In genomic region chr10:95517536-95518454, GRCh38 we compare ENCODE assay signal across 11 cellular contexts. TPM values are rescaled to one million over a fixed set of nuclear protein-coding genes. Genes with fewer than 3 reads are reported as not detected.
DNase-seq lines count a peak whose midpoint lies in the region; ATAC-seq and TF ChIP-seq lines count a peak whose summit lies in the region.
"Had no signal": no experiment of that assay in that cellular context is flagged by ENCODE, and none has a peak within 500 bp of the region (broad histone marks: within the 10 kb centered on the region; RNA-seq: fewer than 3 reads in every experiment).

No MANE protein-coding gene starts in this region.

- H3K27me3 ChIP-seq in right lobe of liver (no peaks in the 10 kb centered on the region), endodermal cell (ENCODE audit: control insufficient read depth, insufficient read depth, low read length, poor library complexity, severe bottlenecking) (peaks cover 69% of the 10 kb centered on the region)
- H3K27me3 ChIP-seq in naive thymus-derived CD4-positive, alpha-beta T cell (ENCODE audit: control insufficient read depth in 2 of 2, insufficient read depth in 2 of 2, low read length in 2 of 2), result no peaks in the 10 kb centered on the region

- H3K9me3 Mint-ChIP-seq in endodermal cell, result no peaks in the 10 kb centered on the region
- no peaks in the 10 kb centered on the region for H3K9me3 Mint-ChIP-seq in naive thymus-derived CD4-positive, alpha-beta T cell
- H3K9me3 Mint-ChIP-seq: activated naive CD4-positive, alpha-beta T cell treated with anti-CD3 and anti-CD28 coated beads for 36 hours; T-helper 1 cell treated with Interleukin-12 subunit alpha and Interleukin-12 subunit beta and Interleukin-4 antibody, amounts not matched to agents 30 μg/mL and 1 μg/mL, for 36 hours had no signal

- 37% methylated on average over 5 of the region's 5 CpGs for WGBS in right lobe of liver (ENCODE audit: insufficient coverage, low coverage, low lambda C conversion rate, missing lambda C conversion rate)
- WGBS in endodermal cell (ENCODE audit: insufficient coverage in 1 of 2, insufficient read length in 1 of 2), 2 experiments, result 84 to 92% methylated on average over 4 to 5 of the region's 5 CpGs

- H3K4me3 ChIP-seq in right lobe of liver, result no peak overlapping the region
- no peak overlapping the region for H3K4me3 ChIP-seq in endodermal cell (ENCODE audit: low read length)
- no peak overlapping the region for H3K4me3 ChIP-seq in naive thymus-derived CD4-positive, alpha-beta T cell (ENCODE audit: low read length)

- H3K9me3 ChIP-seq in right lobe of liver (no peaks in the 10 kb centered on the region), endodermal cell (ENCODE audit: control insufficient read depth, low read length) (no peaks in the 10 kb centered on the region)
- no peaks in the 10 kb centered on the region for H3K9me3 ChIP-seq in naive thymus-derived CD4-positive, alpha-beta T cell (ENCODE audit: control insufficient read depth in 2 of 3, low read length in 3 of 3)

- no peaks in the 10 kb centered on the region for H3K36me3 Mint-ChIP-seq in endodermal cell (ENCODE audit: low read depth)
- H3K36me3 Mint-ChIP-seq in naive thymus-derived CD4-positive, alpha-beta T cell, result no peaks in the 10 kb centered on the region

- CTCF ChIA-PET in naive thymus-derived CD4-positive, alpha-beta T cell (lab: Charles Lee), result interaction anchor here (0.6 kb wide), 1 partner anchor 22 kb away, joined by 3 read pairs; no protein-coding TSS in a partner anchor

- no peak overlapping the region for H3K27ac Mint-ChIP-seq in endodermal cell
- H3K27ac Mint-ChIP-seq in naive thymus-derived CD4-positive, alpha-beta T cell, result no peak overlapping the region
- H3K27ac Mint-ChIP-seq: activated naive CD4-positive, alpha-beta T cell treated with anti-CD3 and anti-CD28 coated beads for 36 hours; T-helper 1 cell treated with Interleukin-12 subunit alpha and Interleukin-12 subunit beta and Interleukin-4 antibody, amounts not matched to agents 30 μg/mL and 1 μg/mL, for 36 hours had no signal

- H3K4me1 Mint-ChIP-seq in endodermal cell, result peaks cover 37% of the 10 kb centered on the region
- H3K4me1 Mint-ChIP-seq in naive thymus-derived CD4-positive, alpha-beta T cell, result peaks cover 0 to 5% (median 0%) of the 10 kb centered on the region in 7 donors

- intact Hi-C loops in right lobe of liver (cut with DNase I), result no loop called here
- intact Hi-C loops in naive thymus-derived CD4-positive, alpha-beta T cell (cut with micrococcal nuclease), result no loop called here

- TF ChIP-seq CTCF in right lobe of liver (IDR thresholded peaks at IDR 0.05) (no peak), endodermal cell (conservative IDR thresholded peaks at IDR 0.05) (no peak)

- TF ChIP-seq POLR2A in right lobe of liver (IDR thresholded peaks at IDR 0.05), result peak; percentile 50

- in situ Hi-C loops in ACHN (cut with HindIII; ENCODE audit: low pct_ligation_motif_present, low pct_unique_long_range_greater_than_20kb, low sequenced_read_pairs), result no loop called here

- H3K4me3 Mint-ChIP-seq in endodermal cell, result no peak overlapping the region
- no peak overlapping the region for H3K4me3 Mint-ChIP-seq in naive thymus-derived CD4-positive, alpha-beta T cell
- H3K4me3 Mint-ChIP-seq: activated naive CD4-positive, alpha-beta T cell treated with anti-CD3 and anti-CD28 coated beads for 36 hours; T-helper 1 cell treated with Interleukin-12 subunit alpha and Interleukin-12 subunit beta and Interleukin-4 antibody, amounts not matched to agents 30 μg/mL and 1 μg/mL, for 36 hours had no signal

- peaks cover 0 to 50% (median 27%) of the 10 kb centered on the region in 4 donors for H3K4me1 ChIP-seq in right lobe of liver
- H3K4me1 ChIP-seq in endodermal cell (ENCODE audit: control insufficient read depth, insufficient read depth, low read length), result peaks cover 5% of the 10 kb centered on the region
- H3K4me1 ChIP-seq in naive thymus-derived CD4-positive, alpha-beta T cell (ENCODE audit: control insufficient read depth in 2 of 2, insufficient read depth in 2 of 2, low read length in 2 of 2), result no peaks in the 10 kb centered on the region

- H3K36me3 ChIP-seq in right lobe of liver, result no peaks in the 10 kb centered on the region
- no peaks in the 10 kb centered on the region for H3K36me3 ChIP-seq in endodermal cell (ENCODE audit: control insufficient read depth, insufficient read depth, low read length)
- H3K36me3 ChIP-seq in naive thymus-derived CD4-positive, alpha-beta T cell (ENCODE audit: control insufficient read depth in 2 of 3, insufficient read depth in 3 of 3, low read length in 3 of 3), result no peaks in the 10 kb centered on the region

- DNase-seq in ACHN (peak; percentile 89), NCI-H146 (lab: John Stamatoyannopoulos, UW) (peak; percentile 46), dermis blood vessel endothelial cell (peak; percentile 84), right lobe of liver (peak in 1 of 3 donors; percentile 63), medulla oblongata (ENCODE audit: extremely low spot score) (no peak), SW480 (ENCODE audit: low spot score) (no peak), endodermal cell (no peak)
- no peak for DNase-seq in naive thymus-derived CD4-positive, alpha-beta T cell
- DNase-seq: activated naive CD4-positive, alpha-beta T cell treated with anti-CD3 and anti-CD28 coated beads for 36 hours; MV-4-11 had no signal

- H3K27ac ChIP-seq in right lobe of liver (peak overlapping the region; percentile 88 to 90 (median 88)), endodermal cell (ENCODE audit: low read depth, low read length) (no peak overlapping the region)
- no peak overlapping the region for H3K27ac ChIP-seq in naive thymus-derived CD4-positive, alpha-beta T cell (ENCODE audit: low read depth, low read length)

- H3K27me3 Mint-ChIP-seq in endodermal cell (ENCODE audit: insufficient read depth), result peaks cover 14% of the 10 kb centered on the region
- peaks cover 0 to 4% (median 0%) of the 10 kb centered on the region in 5 donors for H3K27me3 Mint-ChIP-seq in naive thymus-derived CD4-positive, alpha-beta T cell

- H3K9ac ChIP-seq in endodermal cell (ENCODE audit: extremely low read depth, low read length, poor library complexity, severe bottlenecking), result no peak overlapping the region

- peak; percentile 37 to 72 (median 64) for ATAC-seq in right lobe of liver
- ATAC-seq in naive thymus-derived CD4-positive, alpha-beta T cell, result no peak

- POLR2A ChIA-PET in naive thymus-derived CD4-positive, alpha-beta T cell (lab: Charles Lee), result no interaction called here

RNA-seq across cellular contexts. Expression of gene SORBS1, which starts 43.4 kb away (rescaled TPM):
- total RNA-seq in dermis blood vessel endothelial cell, result 0.68 and 3.6 TPM in 2 replicates
- total RNA-seq in right lobe of liver, result 10 to 100 TPM; 56.4 to 97.9 (median 76.5) TPM
- 10 to 100 TPM; 16.7 to 17.9 TPM for total RNA-seq in endodermal cell
- polyA plus RNA-seq in endodermal cell (2013, experiment 1 of 2), result 13.6 TPM
- 13.4 TPM for polyA plus RNA-seq in endodermal cell (2013, experiment 2 of 2)
- total RNA-seq in naive thymus-derived CD4-positive, alpha-beta T cell, result 1 to 10 TPM in 3 of 5 experiments, under 1 TPM in 2; 0.58 to 1.9 (median 1.4) TPM
- under 1 TPM; 0.75 to 0.79 TPM for polyA plus RNA-seq in naive thymus-derived CD4-positive, alpha-beta T cell

Comparison
In these comparisons a context has a peak if more than half of its experiments do, and no peak if none do; other contexts are left out.
1. DNase-seq: peak in ACHN (single experiment), NCI-H146 (single experiment) and dermis blood vessel endothelial cell (single experiment); none in medulla oblongata (single experiment), SW480 (single experiment), endodermal cell (single experiment) and naive thymus-derived CD4-positive, alpha-beta T cell (0 of 9).
2. H3K27ac ChIP-seq: peak in right lobe of liver (3 of 3); none in endodermal cell (single experiment) and naive thymus-derived CD4-positive, alpha-beta T cell (single experiment).